ENCODE assay signal across 21 cellular contexts in genomic region chr1:70922196-70922595, GRCh38.
"Had no signal": no experiment of that assay in that cellular context is flagged by ENCODE, and none has a peak within 500 bp of the region (broad histone marks: within the 10 kb centered on the region; RNA-seq: fewer than 3 reads in every experiment).

No MANE protein-coding gene starts in this region.

- H3K9me3 ChIP-seq: pancreas, thyroid gland had no signal

- H3K4me1 ChIP-seq: esophagus squamous epithelium, gastroesophageal sphincter, left ventricle myocardium inferior, pancreas, suprapubic skin, thyroid gland, upper lobe of left lung, uterus had no signal

- H3K36me3 ChIP-seq: esophagus squamous epithelium, gastroesophageal sphincter, left ventricle myocardium inferior, pancreas, suprapubic skin, thyroid gland, upper lobe of left lung, uterus had no signal

- ATAC-seq: gastroesophageal sphincter; left cardiac atrium; pancreas; right cardiac atrium; stimulated activated naive CD8-positive, alpha-beta T cell treated with anti-CD3 and anti-CD28 coated beads, Interleukin-15, Interleukin-2, amounts not matched to agents 100 U/mL and 50 U/mL, for 24 hours had no signal

- H3K4me3 ChIP-seq: esophagus squamous epithelium, gastroesophageal sphincter, left ventricle myocardium inferior, lung, pancreas, smooth muscle cell, suprapubic skin, thyroid gland, upper lobe of left lung, uterus had no signal

- H3K27me3 ChIP-seq: esophagus squamous epithelium, gastroesophageal sphincter, pancreas, suprapubic skin, thyroid gland, upper lobe of left lung, uterus had no signal

- H3K27ac ChIP-seq: esophagus squamous epithelium, gastroesophageal sphincter, left ventricle myocardium inferior, pancreas, suprapubic skin, thyroid gland, upper lobe of left lung, uterus had no signal

- DNase-seq: effector memory CD4-positive, alpha-beta T cell; esophagus squamous epithelium; foreskin fibroblast; glutamatergic neuron; kidney; left cardiac atrium; left ventricle myocardium inferior; mesenchymal stem cell; naive B cell; occipital lobe; pancreas; right cardiac atrium; stimulated activated CD4-positive, alpha-beta T cell treated with anti-CD3 and anti-CD28 coated beads, Interleukin-2, amount 100 ng/mL, for 48 hours; stimulated activated naive CD8-positive, alpha-beta T cell treated with anti-CD3 and anti-CD28 coated beads, Interleukin-15, Interleukin-2, amounts not matched to agents 100 U/mL and 50 U/mL, for 24 hours; thyroid gland; upper lobe of left lung; uterus had no signal
